Comparison of ENCODE assay signal across 1 cellular context in the genomic region with DNA sequence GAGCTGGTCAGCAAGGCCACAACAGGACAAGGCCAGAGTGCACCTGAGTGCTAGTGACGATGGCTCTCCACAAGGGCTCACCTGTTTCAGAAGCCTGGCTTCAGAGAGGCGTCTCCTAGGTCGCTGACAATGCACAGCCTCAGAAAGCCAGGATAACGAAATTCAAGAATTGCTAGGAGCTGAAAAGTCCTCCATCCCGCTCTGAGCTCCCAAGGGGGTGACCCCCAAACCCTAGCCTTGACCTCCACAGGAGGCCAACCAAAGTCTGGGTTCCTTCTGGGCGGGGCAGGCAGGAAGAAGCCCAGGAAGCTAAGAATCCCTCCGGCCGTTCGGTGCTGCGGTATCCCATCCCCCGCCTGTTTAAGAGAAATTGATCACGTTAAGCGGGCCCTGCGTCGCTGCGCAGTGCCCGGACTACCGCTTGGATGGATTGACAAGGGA.
TF ChIP-seq lines count a peak whose summit lies in the region.

No MANE protein-coding gene starts in this region.

TF ChIP-seq in GM23338, 12 proteins besides CTCF, POLR2A, EP300 and RAD21 (continued from another document):
- TF ChIP-seq, protein P1, sequence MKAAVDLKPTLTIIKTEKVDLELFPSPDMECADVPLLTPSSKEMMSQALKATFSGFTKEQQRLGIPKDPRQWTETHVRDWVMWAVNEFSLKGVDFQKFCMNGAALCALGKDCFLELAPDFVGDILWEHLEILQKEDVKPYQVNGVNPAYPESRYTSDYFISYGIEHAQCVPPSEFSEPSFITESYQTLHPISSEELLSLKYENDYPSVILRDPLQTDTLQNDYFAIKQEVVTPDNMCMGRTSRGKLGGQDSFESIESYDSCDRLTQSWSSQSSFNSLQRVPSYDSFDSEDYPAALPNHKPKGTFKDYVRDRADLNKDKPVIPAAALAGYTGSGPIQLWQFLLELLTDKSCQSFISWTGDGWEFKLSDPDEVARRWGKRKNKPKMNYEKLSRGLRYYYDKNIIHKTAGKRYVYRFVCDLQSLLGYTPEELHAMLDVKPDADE (IDR thresholded peaks at IDR 0.05), result no peak
- TF ChIP-seq POLR2AphosphoS5 (IDR thresholded peaks at IDR 0.05; ENCODE audit: low read depth) (no peak), JUNB (IDR thresholded peaks at IDR 0.05; ENCODE audit: unreplicated experiment) (no peak), NANOG (IDR thresholded peaks at IDR 0.05; ENCODE audit: borderline replicate concordance) (no peak), EZH2phosphoT487 (IDR thresholded peaks at IDR 0.05; ENCODE audit: unreplicated experiment) (no peak), ZNF114 (CRISPR knock-in tag; IDR thresholded peaks at IDR 0.05) (no peak), CREB1 (CRISPR knock-in tag; IDR thresholded peaks at IDR 0.05; ENCODE audit: low read depth) (no peak), ZNF331 (CRISPR knock-in tag; IDR thresholded peaks at IDR 0.05; ENCODE audit: low read depth) (no peak)
- TF ChIP-seq, protein P2, sequence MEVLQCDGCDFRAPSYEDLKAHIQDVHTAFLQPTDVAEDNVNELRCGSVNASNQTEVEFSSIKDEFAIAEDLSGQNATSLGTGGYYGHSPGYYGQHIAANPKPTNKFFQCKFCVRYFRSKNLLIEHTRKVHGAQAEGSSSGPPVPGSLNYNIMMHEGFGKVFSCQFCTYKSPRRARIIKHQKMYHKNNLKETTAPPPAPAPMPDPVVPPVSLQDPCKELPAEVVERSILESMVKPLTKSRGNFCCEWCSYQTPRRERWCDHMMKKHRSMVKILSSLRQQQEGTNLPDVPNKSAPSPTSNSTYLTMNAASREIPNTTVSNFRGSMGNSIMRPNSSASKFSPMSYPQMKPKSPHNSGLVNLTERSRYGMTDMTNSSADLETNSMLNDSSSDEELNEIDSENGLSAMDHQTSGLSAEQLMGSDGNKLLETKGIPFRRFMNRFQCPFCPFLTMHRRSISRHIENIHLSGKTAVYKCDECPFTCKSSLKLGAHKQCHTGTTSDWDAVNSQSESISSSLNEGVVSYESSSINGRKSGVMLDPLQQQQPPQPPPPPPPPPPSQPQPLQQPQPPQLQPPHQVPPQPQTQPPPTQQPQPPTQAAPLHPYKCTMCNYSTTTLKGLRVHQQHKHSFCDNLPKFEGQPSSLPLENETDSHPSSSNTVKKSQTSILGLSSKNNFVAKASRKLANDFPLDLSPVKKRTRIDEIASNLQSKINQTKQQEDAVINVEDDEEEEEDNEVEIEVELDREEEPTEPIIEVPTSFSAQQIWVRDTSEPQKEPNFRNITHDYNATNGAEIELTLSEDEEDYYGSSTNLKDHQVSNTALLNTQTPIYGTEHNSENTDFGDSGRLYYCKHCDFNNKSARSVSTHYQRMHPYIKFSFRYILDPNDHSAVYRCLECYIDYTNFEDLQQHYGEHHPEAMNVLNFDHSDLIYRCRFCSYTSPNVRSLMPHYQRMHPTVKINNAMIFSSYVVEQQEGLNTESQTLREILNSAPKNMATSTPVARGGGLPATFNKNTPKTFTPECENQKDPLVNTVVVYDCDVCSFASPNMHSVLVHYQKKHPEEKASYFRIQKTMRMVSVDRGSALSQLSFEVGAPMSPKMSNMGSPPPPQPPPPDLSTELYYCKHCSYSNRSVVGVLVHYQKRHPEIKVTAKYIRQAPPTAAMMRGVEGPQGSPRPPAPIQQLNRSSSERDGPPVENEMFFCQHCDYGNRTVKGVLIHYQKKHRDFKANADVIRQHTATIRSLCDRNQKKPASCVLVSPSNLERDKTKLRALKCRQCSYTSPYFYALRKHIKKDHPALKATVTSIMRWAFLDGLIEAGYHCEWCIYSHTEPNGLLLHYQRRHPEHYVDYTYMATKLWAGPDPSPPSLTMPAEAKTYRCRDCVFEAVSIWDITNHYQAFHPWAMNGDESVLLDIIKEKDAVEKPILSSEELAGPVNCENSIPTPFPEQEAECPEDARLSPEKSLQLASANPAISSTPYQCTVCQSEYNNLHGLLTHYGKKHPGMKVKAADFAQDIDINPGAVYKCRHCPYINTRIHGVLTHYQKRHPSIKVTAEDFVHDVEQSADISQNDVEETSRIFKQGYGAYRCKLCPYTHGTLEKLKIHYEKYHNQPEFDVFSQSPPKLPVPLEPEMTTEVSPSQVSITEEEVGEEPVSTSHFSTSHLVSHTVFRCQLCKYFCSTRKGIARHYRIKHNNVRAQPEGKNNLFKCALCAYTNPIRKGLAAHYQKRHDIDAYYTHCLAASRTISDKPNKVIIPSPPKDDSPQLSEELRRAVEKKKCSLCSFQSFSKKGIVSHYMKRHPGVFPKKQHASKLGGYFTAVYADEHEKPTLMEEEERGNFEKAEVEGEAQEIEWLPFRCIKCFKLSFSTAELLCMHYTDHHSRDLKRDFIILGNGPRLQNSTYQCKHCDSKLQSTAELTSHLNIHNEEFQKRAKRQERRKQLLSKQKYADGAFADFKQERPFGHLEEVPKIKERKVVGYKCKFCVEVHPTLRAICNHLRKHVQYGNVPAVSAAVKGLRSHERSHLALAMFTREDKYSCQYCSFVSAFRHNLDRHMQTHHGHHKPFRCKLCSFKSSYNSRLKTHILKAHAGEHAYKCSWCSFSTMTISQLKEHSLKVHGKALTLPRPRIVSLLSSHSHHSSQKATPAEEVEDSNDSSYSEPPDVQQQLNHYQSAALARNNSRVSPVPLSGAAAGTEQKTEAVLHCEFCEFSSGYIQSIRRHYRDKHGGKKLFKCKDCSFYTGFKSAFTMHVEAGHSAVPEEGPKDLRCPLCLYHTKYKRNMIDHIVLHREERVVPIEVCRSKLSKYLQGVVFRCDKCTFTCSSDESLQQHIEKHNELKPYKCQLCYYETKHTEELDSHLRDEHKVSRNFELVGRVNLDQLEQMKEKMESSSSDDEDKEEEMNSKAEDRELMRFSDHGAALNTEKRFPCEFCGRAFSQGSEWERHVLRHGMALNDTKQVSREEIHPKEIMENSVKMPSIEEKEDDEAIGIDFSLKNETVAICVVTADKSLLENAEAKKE (CRISPR knock-in tag; IDR thresholded peaks at IDR 0.05), result no peak
